In genomic region chr14:22567437-22567836, GRCh38 we compare ENCODE assay signal across 15 cellular contexts. TPM values are rescaled to one million over a fixed set of nuclear protein-coding genes. Genes with fewer than 3 reads are reported as not detected.
DNase-seq lines count a peak whose midpoint lies in the region; ATAC-seq, FAIRE-seq and TF ChIP-seq lines count a peak whose summit lies in the region.
"Had no signal": no experiment of that assay in that cellular context is flagged by ENCODE, and none has a peak within 500 bp of the region (broad histone marks: within the 10 kb centered on the region; RNA-seq: fewer than 3 reads in every experiment).

No MANE protein-coding gene starts in this region.

- TF ChIP-seq POLR2A in suprapubic skin (IDR thresholded peaks at IDR 0.05): no peak

- peaks cover 41% of the 10 kb centered on the region for H3K36me3 Mint-ChIP-seq in CD4-positive, alpha-beta T cell (ENCODE audit: low read depth)
- H3K36me3 Mint-ChIP-seq in activated CD8-positive, alpha-beta T cell treated with anti-CD3 and anti-CD28 coated beads, Interleukin-2, amount 10 ng/mL, durations not matched to agents 7 days and 5 days (ENCODE audit: low read depth): peaks cover 61% of the 10 kb centered on the region
- peaks cover 0 to 26% (median 20%) of the 10 kb centered on the region in 3 donors for H3K36me3 Mint-ChIP-seq in naive thymus-derived CD8-positive, alpha-beta T cell

- CTCF ChIA-PET in CD4-positive, alpha-beta T cell (lab: Charles Lee): interaction anchor here (0.8 to 10.2 kb wide), 6 partner anchors 9 to 589 kb away, joined by 3 to 211 read pairs (median 3); no protein-coding TSS in a partner anchor
- CTCF ChIA-PET in activated CD8-positive, alpha-beta T cell treated with anti-CD3 and anti-CD28 coated beads, Interleukin-2, amount 10 ng/mL, durations not matched to agents 7 days and 5 days (lab: Charles Lee): interaction anchor here (0.6 to 14.2 kb wide), 21 partner anchors 7 to 727 kb away, joined by 3 to 523 read pairs (median 4); partner anchors contain the start of genes DAD1 and PRMT5
- CTCF ChIA-PET in RWPE1 (lab: Yijun Ruan, JAX): no interaction called here

- peaks cover 84% of the 10 kb centered on the region for H3K4me1 Mint-ChIP-seq in CD4-positive, alpha-beta T cell (ENCODE audit: low read depth)
- peaks cover 77% of the 10 kb centered on the region for H3K4me1 Mint-ChIP-seq in activated CD8-positive, alpha-beta T cell treated with anti-CD3 and anti-CD28 coated beads, Interleukin-2, amount 10 ng/mL, durations not matched to agents 7 days and 5 days (ENCODE audit: low read depth)
- H3K4me1 Mint-ChIP-seq in naive thymus-derived CD8-positive, alpha-beta T cell: peaks cover 39 to 81% (median 75%) of the 10 kb centered on the region in 4 donors

- TF ChIP-seq EP300 in suprapubic skin (IDR thresholded peaks at IDR 0.05): no peak

- POLR2A ChIA-PET in CD4-positive, alpha-beta T cell (lab: Charles Lee): interaction anchor here (1.1 to 9.3 kb wide), 8 partner anchors 9 to 655 kb away, joined by 3 to 104 read pairs (median 7); partner anchors contain the start of gene DAD1
- POLR2A ChIA-PET in activated CD8-positive, alpha-beta T cell treated with anti-CD3 and anti-CD28 coated beads, Interleukin-2, amount 10 ng/mL, durations not matched to agents 7 days and 5 days (lab: Charles Lee): interaction anchor here (0.5 to 13.5 kb wide), 19 partner anchors 7 to 726 kb away, joined by 3 to 440 read pairs (median 4); partner anchors contain the start of genes DAD1 and RBM23
- POLR2A ChIA-PET in naive thymus-derived CD8-positive, alpha-beta T cell (lab: Charles Lee): interaction anchor here (0.5 to 9.8 kb wide), 7 partner anchors 7 to 257 kb away, joined by 3 to 249 read pairs (median 8); partner anchors contain the start of genes ABHD4 and DAD1
- POLR2A ChIA-PET in RWPE1 (lab: Yijun Ruan, JAX; ENCODE audit: low non-redundant PET): no interaction called here

- no peak for TF ChIP-seq CTCF in CD4-positive, alpha-beta T cell (IDR thresholded peaks at IDR 0.05)
- no peak for TF ChIP-seq CTCF in RWPE1 (conservative IDR thresholded peaks at IDR 0.05; ENCODE audit: low read depth)
- TF ChIP-seq CTCF in suprapubic skin (IDR thresholded peaks at IDR 0.05): no peak

- no peak for ATAC-seq in CD4-positive, alpha-beta T cell (ENCODE audit: poor library complexity)
- ATAC-seq in activated CD8-positive, alpha-beta T cell treated with anti-CD3 and anti-CD28 coated beads, Interleukin-2, amount 10 ng/mL, durations not matched to agents 7 days and 5 days: no peak
- no peak for ATAC-seq in naive thymus-derived CD8-positive, alpha-beta T cell

- H3K9me3 Mint-ChIP-seq in CD4-positive, alpha-beta T cell: no peaks in the 10 kb centered on the region
- no peaks in the 10 kb centered on the region for H3K9me3 Mint-ChIP-seq in activated CD8-positive, alpha-beta T cell treated with anti-CD3 and anti-CD28 coated beads, Interleukin-2, amount 10 ng/mL, durations not matched to agents 7 days and 5 days (ENCODE audit: insufficient read depth)
- no peaks in the 10 kb centered on the region for H3K9me3 Mint-ChIP-seq in naive thymus-derived CD8-positive, alpha-beta T cell

- H3K36me3 ChIP-seq in suprapubic skin: peaks cover 37% of the 10 kb centered on the region

- FAIRE-seq in GM18507 (lab: Jason Lieb, UNC): peak; percentile 73
- FAIRE-seq: keratinocyte, RCC 7860 had no signal

- H3K4me3 Mint-ChIP-seq in CD4-positive, alpha-beta T cell: peak overlapping the region; percentile 73
- H3K4me3 Mint-ChIP-seq in activated CD8-positive, alpha-beta T cell treated with anti-CD3 and anti-CD28 coated beads, Interleukin-2, amount 10 ng/mL, durations not matched to agents 7 days and 5 days: peak overlapping the region; percentile 66
- H3K4me3 Mint-ChIP-seq in naive thymus-derived CD8-positive, alpha-beta T cell: peak overlapping the region; percentile 28 to 86 (median 67)

- no peaks in the 10 kb centered on the region for H3K27me3 ChIP-seq in CD4-positive, alpha-beta T cell (ENCODE audit: control insufficient read depth, insufficient read depth, low read length)
- no peaks in the 10 kb centered on the region for H3K27me3 ChIP-seq in suprapubic skin

- intact Hi-C loops in CD4-positive, alpha-beta T cell (cut with DNase I, micrococcal nuclease): loop anchor here in 1 of 2 experiments (10.0 kb wide), 1 partner anchor 253 kb away; no protein-coding TSS in a partner anchor

- no peaks in the 10 kb centered on the region for H3K4me1 ChIP-seq in suprapubic skin

- 81% methylated on average over 1 of the region's 1 CpG for WGBS in suprapubic skin

- H3K9me3 ChIP-seq in CD4-positive, alpha-beta T cell (ENCODE audit: control insufficient read depth, low read length): no peaks in the 10 kb centered on the region
- no peaks in the 10 kb centered on the region for H3K9me3 ChIP-seq in suprapubic skin

- H3K27ac ChIP-seq in CD4-positive, alpha-beta T cell (ENCODE audit: low read depth, low read length): peak overlapping the region; percentile 92
- H3K27ac ChIP-seq in RWPE1 (no peak overlapping the region), suprapubic skin (no peak overlapping the region)

- no peak for DNase-seq in CD4-positive, alpha-beta T cell
- DNase-seq in GM18507 (ENCODE audit: extremely low spot score, insufficient read length, low read depth) (no peak), RWPE1 (ENCODE audit: low spot score) (no peak), OCI-M2 (lab: John Stamatoyannopoulos, UW; ENCODE audit: unreplicated experiment) (no peak), suprapubic skin (ENCODE audit: low spot score in 2 of 2) (no peak), hypothalamus (lab: John Stamatoyannopoulos, UW) (no peak)
- DNase-seq in activated CD8-positive, alpha-beta T cell treated with anti-CD3 and anti-CD28 coated beads, Interleukin-2, amount 10 ng/mL, durations not matched to agents 7 days and 5 days: peak; percentile 53
- no peak for DNase-seq in naive thymus-derived CD8-positive, alpha-beta T cell
- DNase-seq: activated gamma-delta T cell; COR-L47; HCEC 1CT; NCI-H1694; stimulated activated CD4-positive, alpha-beta T cell treated with anti-CD3 and anti-CD28 coated beads, Interleukin-15, amount 100 ng/mL, for 24 hours had no signal

- no peak overlapping the region for H3K4me3 ChIP-seq in suprapubic skin

- no peaks in the 10 kb centered on the region for H3K27me3 Mint-ChIP-seq in CD4-positive, alpha-beta T cell
- H3K27me3 Mint-ChIP-seq in activated CD8-positive, alpha-beta T cell treated with anti-CD3 and anti-CD28 coated beads, Interleukin-2, amount 10 ng/mL, durations not matched to agents 7 days and 5 days (ENCODE audit: low read depth): no peaks in the 10 kb centered on the region
- no peaks in the 10 kb centered on the region for H3K27me3 Mint-ChIP-seq in naive thymus-derived CD8-positive, alpha-beta T cell

- H3K27ac Mint-ChIP-seq in CD4-positive, alpha-beta T cell: peak overlapping the region; percentile 97
- H3K27ac Mint-ChIP-seq in activated CD8-positive, alpha-beta T cell treated with anti-CD3 and anti-CD28 coated beads, Interleukin-2, amount 10 ng/mL, durations not matched to agents 7 days and 5 days: peak overlapping the region; percentile 79
- H3K27ac Mint-ChIP-seq in naive thymus-derived CD8-positive, alpha-beta T cell: peak overlapping the region; percentile 94 to 100 (median 99)

RNA-seq across cellular contexts. Expression of gene DAD1, which starts 21.6 kb away (rescaled TPM):
- total RNA-seq in CD4-positive, alpha-beta T cell: 10 to 100 TPM; 41.8 to 44.1 TPM
- 100 to 1,000 TPM; 130 to 147 TPM for total RNA-seq in activated CD8-positive, alpha-beta T cell treated with anti-CD3 and anti-CD28 coated beads, Interleukin-2, amount 10 ng/mL, durations not matched to agents 7 days and 5 days
- total RNA-seq in naive thymus-derived CD8-positive, alpha-beta T cell: 100 to 1,000 TPM; 120 to 122 TPM
- 100 to 1,000 TPM; 610 to 660 (median 642) TPM for polyA plus RNA-seq in naive thymus-derived CD8-positive, alpha-beta T cell
- total RNA-seq in suprapubic skin: 100 to 1,000 TPM; 110 to 212 (median 187) TPM

RNA-seq across cellular contexts. Expression of gene ABHD4, which starts 30.7 kb away (rescaled TPM):
- total RNA-seq in CD4-positive, alpha-beta T cell: 1 to 10 TPM; 7.1 to 8.9 TPM
- total RNA-seq in activated CD8-positive, alpha-beta T cell treated with anti-CD3 and anti-CD28 coated beads, Interleukin-2, amount 10 ng/mL, durations not matched to agents 7 days and 5 days: 1 to 10 TPM; 8.0 to 8.5 TPM
- total RNA-seq in naive thymus-derived CD8-positive, alpha-beta T cell: 10 to 100 TPM; 22.2 to 22.6 TPM
- polyA plus RNA-seq in naive thymus-derived CD8-positive, alpha-beta T cell: 10 to 100 TPM in 2 of 3 donors, 1 to 10 TPM in 1; 8.7 to 11.9 (median 11.1) TPM
- 10 to 100 TPM; 15.3 to 30.4 (median 21.8) TPM for total RNA-seq in suprapubic skin
